Comparison of ENCODE assay signal across 24 cellular contexts in the genomic region with DNA sequence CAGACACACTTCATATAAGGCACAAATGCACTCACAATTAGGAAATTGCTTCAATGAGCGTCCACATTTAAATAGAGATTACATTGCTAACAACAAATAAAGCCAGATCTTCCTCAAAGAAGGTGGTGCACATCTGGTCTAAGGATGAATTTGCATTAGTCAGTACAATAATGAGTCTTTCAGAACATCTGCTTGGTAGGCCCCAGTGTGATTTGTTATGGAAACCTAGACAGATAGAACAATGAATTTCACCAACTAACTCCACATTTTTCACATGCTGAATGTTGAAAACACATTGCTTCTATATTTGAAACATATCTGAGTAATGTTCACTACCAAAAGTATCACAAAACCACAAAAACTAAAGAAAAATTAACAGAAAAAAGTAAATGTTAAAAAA.
"Had no signal": no experiment of that assay in that cellular context is flagged by ENCODE, and none has a peak within 500 bp of the region (broad histone marks: within the 10 kb centered on the region; RNA-seq: fewer than 3 reads in every experiment).

No MANE protein-coding gene starts in this region.

- H3K36me3 Mint-ChIP-seq: activated naive CD8-positive, alpha-beta T cell; naive thymus-derived CD4-positive, alpha-beta T cell; stimulated activated effector memory CD8-positive, alpha-beta T cell treated with anti-CD3 and anti-CD28 coated beads, Interleukin-12 subunit alpha, Interleukin-12 subunit beta, amount 100 ng/mL, for 72 hours; T-cell had no signal

- H3K9me3 ChIP-seq: colonic mucosa, lower lobe of right lung, prostate gland, tibial artery had no signal

- ATAC-seq: effector memory CD8-positive, alpha-beta T cell; esophagus mucosa; left lobe of liver; lower lobe of right lung; naive thymus-derived CD4-positive, alpha-beta T cell; stimulated activated effector memory CD8-positive, alpha-beta T cell treated with anti-CD3 and anti-CD28 coated beads, Interleukin-12 subunit alpha, Interleukin-12 subunit beta, amount 100 ng/mL, for 72 hours; stimulated activated naive CD8-positive, alpha-beta T cell treated with anti-CD3 and anti-CD28 coated beads, Interleukin-15, amount 100 ng/mL, for 72 hours; T-cell had no signal

- H3K27ac Mint-ChIP-seq: activated CD4-positive, alpha-beta T cell treated with anti-CD3 and anti-CD28 coated beads, Interleukin-2, amount 10 ng/mL, durations not matched to agents 7 days and 5 days; activated naive CD8-positive, alpha-beta T cell; effector memory CD8-positive, alpha-beta T cell; naive thymus-derived CD4-positive, alpha-beta T cell; stimulated activated effector memory CD8-positive, alpha-beta T cell treated with anti-CD3 and anti-CD28 coated beads, Interleukin-12 subunit alpha, Interleukin-12 subunit beta, amount 100 ng/mL, for 72 hours; T-cell; T-helper 2 cell treated with Interferon-gamma antibody and Interleukin-4, amounts not matched to agents 5 μg/mL and 100 μg/mL, for 36 hours had no signal

- H3K4me3 Mint-ChIP-seq: activated CD4-positive, alpha-beta T cell treated with anti-CD3 and anti-CD28 coated beads, Interleukin-2, amount 10 ng/mL, durations not matched to agents 7 days and 5 days; activated naive CD8-positive, alpha-beta T cell; effector memory CD8-positive, alpha-beta T cell; naive thymus-derived CD4-positive, alpha-beta T cell; stimulated activated effector memory CD8-positive, alpha-beta T cell treated with anti-CD3 and anti-CD28 coated beads, Interleukin-12 subunit alpha, Interleukin-12 subunit beta, amount 100 ng/mL, for 72 hours; stimulated activated naive CD8-positive, alpha-beta T cell treated with anti-CD3 and anti-CD28 coated beads, Interleukin-15, amount 100 ng/mL, for 72 hours; T-cell; T-helper 2 cell treated with Interferon-gamma antibody and Interleukin-4, amounts not matched to agents 5 μg/mL and 100 μg/mL, for 36 hours had no signal

- H3K9me3 Mint-ChIP-seq: activated CD4-positive, alpha-beta T cell treated with anti-CD3 and anti-CD28 coated beads, Interleukin-2, amount 10 ng/mL, durations not matched to agents 7 days and 5 days; effector memory CD8-positive, alpha-beta T cell; naive thymus-derived CD4-positive, alpha-beta T cell; stimulated activated effector memory CD8-positive, alpha-beta T cell treated with anti-CD3 and anti-CD28 coated beads, Interleukin-12 subunit alpha, Interleukin-12 subunit beta, amount 100 ng/mL, for 72 hours; stimulated activated naive CD8-positive, alpha-beta T cell treated with anti-CD3 and anti-CD28 coated beads, Interleukin-15, amount 100 ng/mL, for 72 hours; T-cell; T-helper 2 cell treated with Interferon-gamma antibody and Interleukin-4, amounts not matched to agents 5 μg/mL and 100 μg/mL, for 36 hours had no signal

- H3K4me1 ChIP-seq: colonic mucosa, prostate gland had no signal

- H3K36me3 ChIP-seq: colonic mucosa, WERI-Rb-1 had no signal

- H3K27ac ChIP-seq: colonic mucosa, dorsolateral prefrontal cortex, lower lobe of right lung, prostate gland, tibial artery, WERI-Rb-1 had no signal

- DNase-seq: activated CD4-positive, alpha-beta T cell treated with anti-CD3 and anti-CD28 coated beads, Interleukin-2, amount 10 ng/mL, durations not matched to agents 7 days and 5 days; activated CD4-positive, CD25-positive, alpha-beta regulatory T cell treated with anti-CD3 and anti-CD28 coated beads, Interleukin-2, amount 50 U/mL, for 72 hours; activated T-cell treated with anti-CD3 and anti-CD28 coated beads, Interleukin-2, amount 50 U/mL, for 1 hour; amniotic stem cell; colonic mucosa; dorsolateral prefrontal cortex; effector memory CD8-positive, alpha-beta T cell; foreskin melanocyte; kidney; lower lobe of right lung; mesendoderm; naive thymus-derived CD4-positive, alpha-beta T cell; stimulated activated CD4-positive, alpha-beta T cell treated with anti-CD3 and anti-CD28 coated beads, Interleukin-12 subunit alpha, Interleukin-12 subunit beta, amount 100 ng/mL, for 4 hours; stimulated activated CD4-positive, alpha-beta T cell treated with anti-CD3 and anti-CD28 coated beads, Interleukin-1b, Interleukin-23, amount 100 ng/mL, for 48 hours; stimulated activated naive CD8-positive, alpha-beta T cell treated with anti-CD3 and anti-CD28 coated beads, Interleukin-15, amount 100 ng/mL, for 72 hours; T-cell; tibial artery; WERI-Rb-1 had no signal

- H3K27me3 ChIP-seq: colonic mucosa, tibial artery had no signal

- H3K4me3 ChIP-seq: colonic mucosa, dorsolateral prefrontal cortex, lower lobe of right lung, prostate gland, tibial artery had no signal

- H3K4me1 Mint-ChIP-seq: activated CD4-positive, alpha-beta T cell treated with anti-CD3 and anti-CD28 coated beads, Interleukin-2, amount 10 ng/mL, durations not matched to agents 7 days and 5 days; naive thymus-derived CD4-positive, alpha-beta T cell; stimulated activated effector memory CD8-positive, alpha-beta T cell treated with anti-CD3 and anti-CD28 coated beads, Interleukin-12 subunit alpha, Interleukin-12 subunit beta, amount 100 ng/mL, for 72 hours; stimulated activated naive CD8-positive, alpha-beta T cell treated with anti-CD3 and anti-CD28 coated beads, Interleukin-15, amount 100 ng/mL, for 72 hours; T-cell had no signal
